Comparison of ENCODE assay signal across 12 cellular contexts in the genomic region with DNA sequence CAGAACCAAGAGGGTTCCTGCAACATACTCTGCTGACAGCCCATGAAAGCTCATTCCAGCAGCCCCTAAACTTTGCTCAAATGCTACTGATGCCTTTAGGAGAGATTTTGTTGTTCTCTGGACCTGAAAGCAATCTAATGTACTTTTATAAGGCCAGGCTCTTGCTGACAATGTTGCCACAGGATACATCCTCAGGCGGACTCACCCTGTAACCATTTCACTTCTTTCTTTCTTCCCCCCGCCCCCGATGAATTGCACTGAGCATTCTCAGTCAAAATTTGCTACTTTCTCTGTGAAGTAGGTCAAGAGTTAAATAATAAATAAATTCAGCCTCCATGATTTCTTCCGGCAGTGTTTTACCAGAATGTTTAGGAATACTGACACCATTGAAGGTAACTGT. TPM values are rescaled to one million over a fixed set of nuclear protein-coding genes. Genes with fewer than 3 reads are reported as not detected.
DNase-seq lines count a peak whose midpoint lies in the region; ATAC-seq, FAIRE-seq and TF ChIP-seq lines count a peak whose summit lies in the region.
"Had no signal": no experiment of that assay in that cellular context is flagged by ENCODE, and none has a peak within 500 bp of the region (broad histone marks: within the 10 kb centered on the region; RNA-seq: fewer than 3 reads in every experiment).

No MANE protein-coding gene starts in this region.

- H3K27me3 ChIP-seq in muscle layer of colon (ENCODE audit: control insufficient read depth in 1 of 2, insufficient read depth in 2 of 2, low read length in 2 of 2) (peaks cover 0 to 16% of the 10 kb centered on the region in 2 donors), stomach smooth muscle (ENCODE audit: control insufficient read depth in 1 of 2, insufficient read depth in 2 of 2, low read length in 2 of 2) (peaks cover 8 to 13% of the 10 kb centered on the region in 2 donors), adrenal gland (no peaks in the 10 kb centered on the region)

- no peak for TF ChIP-seq POLR2A in adrenal gland (IDR thresholded peaks at IDR 0.05)

- intact Hi-C loops in adrenal gland (cut with DNase I), result no loop called here

- ATAC-seq in GM21737 (IDR thresholded peaks at IDR 0.05; ENCODE audit: unreplicated experiment), result no peak
- ATAC-seq: Panc1 had no signal

- peaks cover 17% of the 10 kb centered on the region for H3K9me3 Mint-ChIP-seq in chondrocyte (ENCODE audit: low read depth)

- FAIRE-seq in urothelium cell line (lab: Jason Lieb, UNC), result no peak

- H3K9me3 ChIP-seq in muscle layer of colon (ENCODE audit: low read length) (no peaks in the 10 kb centered on the region), stomach smooth muscle (ENCODE audit: control insufficient read depth in 2 of 2, low read length in 2 of 2) (peaks cover 14 to 17% of the 10 kb centered on the region in 2 donors), adrenal gland (replicated peaks in 1 of 3) (peaks cover 0 to 10% (median 0%) of the 10 kb centered on the region in 3 donors)

- peaks cover 15% of the 10 kb centered on the region for H3K27me3 Mint-ChIP-seq in chondrocyte (ENCODE audit: low read depth)

- no peak for TF ChIP-seq CTCF in HFF-Myc (IDR thresholded peaks at IDR 0.05; ENCODE audit: low read depth, low read length, missing control alignments)
- no peak for TF ChIP-seq CTCF in chondrocyte (IDR thresholded peaks at IDR 0.05)
- TF ChIP-seq CTCF in adrenal gland (IDR thresholded peaks at IDR 0.05), result no peak

- no peak overlapping the region for H3K27ac Mint-ChIP-seq in chondrocyte (ENCODE audit: unreplicated experiment)

- peaks cover 22% of the 10 kb centered on the region for H3K4me1 Mint-ChIP-seq in chondrocyte (ENCODE audit: low read depth)

- H3K36me3 Mint-ChIP-seq in chondrocyte (ENCODE audit: low read depth), result peaks cover 4% of the 10 kb centered on the region

- peak overlapping the region; percentile 52 for H3K4me3 Mint-ChIP-seq in chondrocyte (ENCODE audit: unreplicated experiment)

- H3K9ac ChIP-seq in muscle layer of colon (ENCODE audit: low read length) (peak overlapping the region; percentile 23), stomach smooth muscle (ENCODE audit: low read length in 2 of 2) (peak overlapping the region in 1 of 2 donors; percentile 17)

- no peak overlapping the region for H3K27ac ChIP-seq in muscle layer of colon (ENCODE audit: low read depth, low read length)
- no peak overlapping the region for H3K27ac ChIP-seq in stomach smooth muscle (ENCODE audit: low read length)
- no peak overlapping the region for H3K27ac ChIP-seq in adrenal gland

- H3K4me3 ChIP-seq in HFF-Myc (replicated peaks; ENCODE audit: low read depth, low read length) (peak overlapping the region; percentile 46; the same call in 1 of the 2 replicates), muscle layer of colon (ENCODE audit: low read depth in 1 of 2, low read length in 2 of 2) (peak overlapping the region in 1 of 2 donors; percentile 53), stomach smooth muscle (ENCODE audit: low read length in 2 of 2) (peak overlapping the region; percentile 57 to 77), adrenal gland (no peak overlapping the region)

- H3K4me1 ChIP-seq in muscle layer of colon (ENCODE audit: insufficient read depth, low read length) (no peaks in the 10 kb centered on the region), stomach smooth muscle (ENCODE audit: control insufficient read depth, insufficient read depth, low read length) (peaks cover 22% of the 10 kb centered on the region), adrenal gland (replicated peaks in 1 of 2) (no peaks in the 10 kb centered on the region)

- H3K36me3 ChIP-seq in muscle layer of colon (ENCODE audit: insufficient read depth, low read length) (no peaks in the 10 kb centered on the region), stomach smooth muscle (ENCODE audit: control insufficient read depth in 2 of 2, insufficient read depth in 2 of 2, low read length in 2 of 2) (no peaks in the 10 kb centered on the region), adrenal gland (replicated peaks in 1 of 2) (no peaks in the 10 kb centered on the region)

- no peak for DNase-seq in HFF-Myc (ENCODE audit: extremely low read depth, low read depth)
- no peak for DNase-seq in chondrocyte (ENCODE audit: low spot score)
- DNase-seq in adrenal gland, result no peak
- no peak for DNase-seq in cortex of kidney (lab: John Stamatoyannopoulos, UW)
- no peak for DNase-seq in urothelium cell line (ENCODE audit: low spot score)
- DNase-seq: midbrain, MM.1S, NCI-H345 had no signal

- 58 to 70% (median 64%) methylated on average over 4 of the region's 4 CpGs for WGBS in adrenal gland, 4 donors

RNA-seq across cellular contexts. Expression of gene GAS7, which starts 1.5 kb away (rescaled TPM):
- total RNA-seq in chondrocyte, result 6.1 to 15.6 TPM (median 6.9 TPM) in 3 replicates
- 10 to 100 TPM; 20.0 to 54.9 (median 30.5) TPM for total RNA-seq in adrenal gland
- 10 to 100 TPM in 1 of 3 donors, 1 to 10 TPM in 2; 3.6 to 12.0 (median 7.3) TPM for polyA plus RNA-seq in adrenal gland

Comparison
In these comparisons a context has a peak if more than half of its experiments do, and no peak if none do; other contexts are left out.
1. H3K4me3 ChIP-seq: peak in HFF-Myc (single experiment) and stomach smooth muscle (2 of 2); none in adrenal gland (0 of 4).